1 cellular context compared by ENCODE assay signal in genomic region chr11:131656839-131657211, GRCh38.
A peak's percentile ranks its signal among the peaks of the same experiment; 100 is the strongest.
TF ChIP-seq lines count a peak whose summit lies in the region.

No MANE protein-coding gene starts in this region.

TF ChIP-seq in GM23338, 12 proteins besides CTCF, POLR2A, EP300 and RAD21 (continued from another document):
- TF ChIP-seq ZNF462 (CRISPR knock-in tag; IDR thresholded peaks at IDR 0.05), result peak; percentile 62; the same call in 1 of the 2 replicates
